Comparison of ENCODE assay signal across 18 cellular contexts in genomic region chr13:111284579-111284978, GRCh38. TPM values are rescaled to one million over a fixed set of nuclear protein-coding genes. Genes with fewer than 3 reads are reported as not detected.
DNase-seq lines count a peak whose midpoint lies in the region; ATAC-seq and TF ChIP-seq lines count a peak whose summit lies in the region.
"Had no signal": no experiment of that assay in that cellular context is flagged by ENCODE, and none has a peak within 500 bp of the region (broad histone marks: within the 10 kb centered on the region; RNA-seq: fewer than 3 reads in every experiment).

No MANE protein-coding gene starts in this region.

- peak overlapping the region; percentile 87 to 92 for H3K27ac ChIP-seq in right atrium auricular region
- no peak overlapping the region for H3K27ac ChIP-seq in esophagus muscularis mucosa (replicated peaks in 1 of 4)
- H3K27ac ChIP-seq in prostate gland, result peak overlapping the region; percentile 83 to 89
- H3K27ac ChIP-seq: BLaER1, GM23248, HL-60 had no signal

- intact Hi-C loops in left ventricle myocardium superior (cut with micrococcal nuclease), result no loop called here
- intact Hi-C loops in esophagus muscularis mucosa (cut with DNase I), result no loop called here
- intact Hi-C loops in prostate gland (cut with DNase I), result loop anchor here (5.0 kb wide), 1 partner anchor 37 kb away; no protein-coding TSS in a partner anchor

- no peaks in the 10 kb centered on the region for H3K27me3 ChIP-seq in right atrium auricular region
- H3K27me3 ChIP-seq in esophagus muscularis mucosa, result no peaks in the 10 kb centered on the region
- no peaks in the 10 kb centered on the region for H3K27me3 ChIP-seq in prostate gland (replicated peaks; ENCODE audit: insufficient read depth)
- H3K27me3 ChIP-seq: BLaER1 had no signal

- no peak for TF ChIP-seq EP300 in esophagus muscularis mucosa (IDR thresholded peaks at IDR 0.05)

- H3K36me3 ChIP-seq in right atrium auricular region, result peaks cover 64% of the 10 kb centered on the region
- H3K36me3 ChIP-seq in esophagus muscularis mucosa, result peaks cover 51 to 84% (median 74%) of the 10 kb centered on the region in 4 donors
- H3K36me3 ChIP-seq in prostate gland, result peaks cover 4 to 7% of the 10 kb centered on the region in 2 donors

- TF ChIP-seq POLR2A in esophagus muscularis mucosa (IDR thresholded peaks at IDR 0.05; ENCODE audit: low read depth) (no peak), prostate gland (IDR thresholded peaks at IDR 0.05) (no peak)

- H3K4me1 ChIP-seq in right atrium auricular region (peaks cover 0 to 40% of the 10 kb centered on the region in 2 donors), esophagus muscularis mucosa (peaks cover 24 to 31% (median 27%) of the 10 kb centered on the region in 4 donors), prostate gland (replicated peaks) (peaks cover 27% of the 10 kb centered on the region)

- DNase-seq in right atrium auricular region (ENCODE audit: low spot score) (no peak), left ventricle myocardium superior (no peak), esophagus muscularis mucosa (ENCODE audit: extremely low spot score) (peak; percentile 14), prostate gland (ENCODE audit: low spot score) (no peak), islet precursor cell (no peak), NCI-H748 (lab: John Stamatoyannopoulos, UW; ENCODE audit: unreplicated experiment) (no peak), NCI-H774 (lab: John Stamatoyannopoulos, UW) (no peak)
- DNase-seq: 8988T; AML-193; CD8-positive, alpha-beta memory T cell; DMS53; GF-D8; GM23248 had no signal

- TF ChIP-seq CTCF in right atrium auricular region (IDR thresholded peaks at IDR 0.05) (no peak), esophagus muscularis mucosa (IDR thresholded peaks at IDR 0.05) (no peak), prostate gland (IDR thresholded peaks at IDR 0.05) (no peak)

- H3K4me3 ChIP-seq in right atrium auricular region (no peak overlapping the region), esophagus muscularis mucosa (no peak overlapping the region), prostate gland (no peak overlapping the region)
- H3K4me3 ChIP-seq: BLaER1, GM12878, GM23248 had no signal

- no peaks in the 10 kb centered on the region for H3K9me3 ChIP-seq in right atrium auricular region
- no peaks in the 10 kb centered on the region for H3K9me3 ChIP-seq in esophagus muscularis mucosa
- no peaks in the 10 kb centered on the region for H3K9me3 ChIP-seq in prostate gland
- H3K9me3 ChIP-seq: BLaER1 had no signal

- ATAC-seq in left ventricle myocardium superior, result no peak
- no peak for ATAC-seq in HG02973 (IDR thresholded peaks at IDR 0.05; ENCODE audit: unreplicated experiment)
- ATAC-seq: GM12878, HCT116 had no signal

- WGBS in esophagus muscularis mucosa, result 90% methylated on average over 14 of the region's 14 CpGs
- WGBS in prostate gland, result 92% methylated on average over 14 of the region's 14 CpGs

RNA-seq across cellular contexts. Expression of gene TEX29, which starts 35.9 kb away (rescaled TPM):
- total RNA-seq in right atrium auricular region, result not detected
- 0.32 TPM for total RNA-seq in left ventricle myocardium superior
- under 1 TPM in 2 of 4 donors, not detected in 2; 0.83 to 0.99 TPM for total RNA-seq in esophagus muscularis mucosa
- total RNA-seq in prostate gland, result 1 to 10 TPM in 1 of 2 donors, not detected in 1; 1.4 TPM
- total RNA-seq: CD8-positive, alpha-beta memory T cell; GM12878; GM23248 had no signal

Comparison
In these comparisons a context has a peak if more than half of its experiments do, and no peak if none do; other contexts are left out.
1. H3K27ac ChIP-seq: peak in right atrium auricular region (2 of 2) and prostate gland (2 of 2); none in esophagus muscularis mucosa (0 of 4).